ENCODE assay signal across 23 cellular contexts in genomic region chrM:3377-3872, GRCh38.
"Had no signal": no experiment of that assay in that cellular context is flagged by ENCODE, and none has a peak within 500 bp of the region (broad histone marks: within the 10 kb centered on the region; RNA-seq: fewer than 3 reads in every experiment).

No MANE protein-coding gene starts in this region.

- H3K4me1 ChIP-seq: esophagus muscularis mucosa, foreskin keratinocyte, gastrocnemius medialis, heart right ventricle, left lung, lower lobe of right lung had no signal

- H3K27me3 ChIP-seq: dorsolateral prefrontal cortex, esophagus muscularis mucosa, foreskin keratinocyte, gastrocnemius medialis, heart right ventricle, left lung had no signal

- H3K4me3 ChIP-seq: coronary artery, dorsolateral prefrontal cortex, esophagus muscularis mucosa, gastrocnemius medialis, heart right ventricle, left lung, lower lobe of right lung, mucosa of descending colon had no signal

- H3K36me3 ChIP-seq: esophagus muscularis mucosa, gastrocnemius medialis, heart right ventricle, left lung, lower lobe of right lung had no signal

- H3K27ac ChIP-seq: coronary artery, dorsolateral prefrontal cortex, esophagus muscularis mucosa, foreskin keratinocyte, gastrocnemius medialis, heart right ventricle, left lung, lower lobe of right lung had no signal

- H3K9me3 ChIP-seq: esophagus muscularis mucosa, gastrocnemius medialis, heart right ventricle, left lung, lower lobe of right lung, mucosa of descending colon had no signal

- ATAC-seq: foreskin keratinocyte, gastrocnemius medialis, heart right ventricle, left cardiac atrium, left lung, left ventricle myocardium superior, lower lobe of right lung, mucosa of descending colon had no signal

- FAIRE-seq: colon, endothelial cell of umbilical vein, islet of Langerhans, keratinocyte had no signal

- DNase-seq: dermis blood vessel endothelial cell; dorsolateral prefrontal cortex; effector CD4-positive, alpha-beta T cell; effector memory CD4-positive, alpha-beta T cell; foreskin keratinocyte; gastrocnemius medialis; glutamatergic neuron; head of caudate nucleus; heart right ventricle; hippocampal formation; left cardiac atrium; left lung; left ventricle myocardium superior; lower lobe of right lung; mesenchymal stem cell; mucosa of descending colon; naive B cell had no signal
